Comparison of ENCODE assay signal across 28 cellular contexts in the genomic region with DNA sequence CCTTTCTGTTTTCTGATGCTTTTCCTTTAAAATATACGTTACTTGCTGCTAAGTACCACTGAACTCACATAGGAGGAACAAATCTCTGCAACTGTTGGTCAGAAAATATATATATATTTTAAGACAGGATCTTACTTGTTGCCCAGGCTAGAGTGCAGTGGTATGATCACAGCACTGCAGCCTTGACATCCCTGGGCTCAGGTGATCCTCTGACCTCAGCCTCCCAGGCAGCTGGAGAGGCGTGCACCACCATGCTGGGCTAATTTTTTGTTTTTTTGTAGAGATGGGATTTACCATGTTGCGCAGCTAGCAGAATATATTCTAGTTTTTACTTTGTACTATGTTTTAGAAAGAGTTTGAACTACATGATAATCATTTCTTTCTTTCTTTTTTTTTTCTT.
"Had no signal": no experiment of that assay in that cellular context is flagged by ENCODE, and none has a peak within 500 bp of the region (broad histone marks: within the 10 kb centered on the region; RNA-seq: fewer than 3 reads in every experiment).

No MANE protein-coding gene starts in this region.

- FAIRE-seq: colon, endometrium, endothelial cell of umbilical vein, frontal cortex had no signal

- ATAC-seq: effector memory CD8-positive, alpha-beta T cell; esophagus mucosa; foreskin keratinocyte; gastrocnemius medialis; gastroesophageal sphincter; heart left ventricle; heart right ventricle had no signal

- H3K9me3 ChIP-seq: colonic mucosa, esophagus squamous epithelium, gastrocnemius medialis had no signal

- H3K27ac ChIP-seq: colonic mucosa, coronary artery, dorsolateral prefrontal cortex, epithelial cell of prostate, esophagus muscularis mucosa, esophagus squamous epithelium, foreskin keratinocyte, gastrocnemius medialis, gastroesophageal sphincter, heart left ventricle, heart right ventricle had no signal

- H3K4me1 ChIP-seq: colonic mucosa, gastrocnemius medialis, heart left ventricle, heart right ventricle had no signal

- DNase-seq: colonic mucosa; cortex of kidney; dermis blood vessel endothelial cell; dorsolateral prefrontal cortex; effector CD4-positive, alpha-beta T cell; effector CD8-positive, alpha-beta T cell; effector memory CD4-positive, alpha-beta T cell; effector memory CD8-positive, alpha-beta T cell; endodermal cell; erythroblast; esophagus squamous epithelium; foreskin fibroblast; foreskin keratinocyte; foreskin melanocyte; gastrocnemius medialis; glutamatergic neuron; head of caudate nucleus; heart left ventricle; heart right ventricle had no signal

- H3K27me3 ChIP-seq: colonic mucosa, dorsolateral prefrontal cortex, esophagus muscularis mucosa, esophagus squamous epithelium, foreskin keratinocyte, gastrocnemius medialis, gastroesophageal sphincter, heart left ventricle, heart right ventricle had no signal

- H3K36me3 ChIP-seq: colonic mucosa, gastrocnemius medialis, heart left ventricle, heart right ventricle had no signal

- H3K4me3 ChIP-seq: colonic mucosa, coronary artery, dorsolateral prefrontal cortex, esophagus muscularis mucosa, esophagus squamous epithelium, gastrocnemius medialis, gastroesophageal sphincter, heart left ventricle, heart right ventricle had no signal
